ENCODE assay signal across 8 cellular contexts in the genomic region with DNA sequence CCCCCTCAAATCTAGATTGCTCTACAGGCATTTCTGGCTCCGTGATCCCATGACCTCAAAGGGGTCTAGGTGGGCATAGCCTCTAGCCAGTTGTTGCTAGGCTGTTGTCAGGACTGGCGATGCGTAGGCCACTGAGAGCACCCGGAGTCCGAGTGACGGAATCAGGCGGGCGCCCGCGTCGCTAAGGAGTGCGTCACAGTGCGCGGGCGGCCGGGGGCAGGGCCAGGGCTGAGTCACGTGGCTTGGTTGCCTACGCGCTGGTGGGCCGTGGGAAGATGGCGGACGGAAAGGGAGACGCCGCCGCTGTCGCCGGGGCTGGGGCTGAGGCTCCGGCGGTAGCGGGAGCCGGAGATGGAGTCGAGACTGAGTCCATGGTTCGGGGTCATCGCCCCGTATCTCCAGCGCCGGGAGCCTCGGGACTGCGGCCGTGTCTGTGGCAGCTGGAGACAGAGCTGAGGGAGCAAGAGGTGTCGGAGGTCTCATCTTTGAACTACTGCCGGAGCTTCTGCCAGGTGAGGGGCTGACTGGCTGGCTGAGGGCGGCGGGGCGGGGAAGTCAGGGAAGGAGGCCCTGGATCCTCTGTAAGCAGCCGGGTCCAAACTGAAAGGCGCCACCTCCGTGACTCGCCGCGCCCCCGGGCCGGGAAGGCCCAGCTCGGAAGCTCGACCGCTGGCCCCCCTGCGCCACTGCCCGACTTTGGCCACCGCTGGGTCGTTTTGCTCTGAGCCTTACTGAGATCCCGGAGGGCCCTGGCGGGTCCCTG. TPM values are rescaled to one million over a fixed set of nuclear protein-coding genes. Genes with fewer than 3 reads are reported as not detected.
DNase-seq lines count a peak whose midpoint lies in the region; ATAC-seq and TF ChIP-seq lines count a peak whose summit lies in the region.

A gene with protein sequence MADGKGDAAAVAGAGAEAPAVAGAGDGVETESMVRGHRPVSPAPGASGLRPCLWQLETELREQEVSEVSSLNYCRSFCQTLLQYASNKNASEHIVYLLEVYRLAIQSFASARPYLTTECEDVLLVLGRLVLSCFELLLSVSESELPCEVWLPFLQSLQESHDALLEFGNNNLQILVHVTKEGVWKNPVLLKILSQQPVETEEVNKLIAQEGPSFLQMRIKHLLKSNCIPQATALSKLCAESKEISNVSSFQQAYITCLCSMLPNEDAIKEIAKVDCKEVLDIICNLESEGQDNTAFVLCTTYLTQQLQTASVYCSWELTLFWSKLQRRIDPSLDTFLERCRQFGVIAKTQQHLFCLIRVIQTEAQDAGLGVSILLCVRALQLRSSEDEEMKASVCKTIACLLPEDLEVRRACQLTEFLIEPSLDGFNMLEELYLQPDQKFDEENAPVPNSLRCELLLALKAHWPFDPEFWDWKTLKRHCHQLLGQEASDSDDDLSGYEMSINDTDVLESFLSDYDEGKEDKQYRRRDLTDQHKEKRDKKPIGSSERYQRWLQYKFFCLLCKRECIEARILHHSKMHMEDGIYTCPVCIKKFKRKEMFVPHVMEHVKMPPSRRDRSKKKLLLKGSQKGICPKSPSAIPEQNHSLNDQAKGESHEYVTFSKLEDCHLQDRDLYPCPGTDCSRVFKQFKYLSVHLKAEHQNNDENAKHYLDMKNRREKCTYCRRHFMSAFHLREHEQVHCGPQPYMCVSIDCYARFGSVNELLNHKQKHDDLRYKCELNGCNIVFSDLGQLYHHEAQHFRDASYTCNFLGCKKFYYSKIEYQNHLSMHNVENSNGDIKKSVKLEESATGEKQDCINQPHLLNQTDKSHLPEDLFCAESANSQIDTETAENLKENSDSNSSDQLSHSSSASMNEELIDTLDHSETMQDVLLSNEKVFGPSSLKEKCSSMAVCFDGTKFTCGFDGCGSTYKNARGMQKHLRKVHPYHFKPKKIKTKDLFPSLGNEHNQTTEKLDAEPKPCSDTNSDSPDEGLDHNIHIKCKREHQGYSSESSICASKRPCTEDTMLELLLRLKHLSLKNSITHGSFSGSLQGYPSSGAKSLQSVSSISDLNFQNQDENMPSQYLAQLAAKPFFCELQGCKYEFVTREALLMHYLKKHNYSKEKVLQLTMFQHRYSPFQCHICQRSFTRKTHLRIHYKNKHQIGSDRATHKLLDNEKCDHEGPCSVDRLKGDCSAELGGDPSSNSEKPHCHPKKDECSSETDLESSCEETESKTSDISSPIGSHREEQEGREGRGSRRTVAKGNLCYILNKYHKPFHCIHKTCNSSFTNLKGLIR (N-terminal part only) (plus strand): TSS at position 263 of the 763 bp plus-strand sequence. CDS start 13 bp downstream, at position 276.

- H3K4me3 ChIP-seq in brain microvascular endothelial cell (ENCODE audit: low read depth, low read length) (peak within 1 kb of the TSS; percentile 91), iPS-11a (ENCODE audit: low read depth, low read length) (peak within 1 kb of the TSS; percentile 93), skeletal muscle cell (ENCODE audit: low read depth, low read length) (peak within 1 kb of the TSS; percentile 97)

- DNase-seq in A172 (ENCODE audit: low spot score) (peak; percentile 84), NCI-H2171 (lab: John Stamatoyannopoulos, UW) (peak; percentile 94), UCSD-AML1 (lab: John Stamatoyannopoulos, UW; ENCODE audit: unreplicated experiment) (peak; percentile 94), brain microvascular endothelial cell (peak; percentile 92), skeletal muscle cell (ENCODE audit: low read depth) (peak; percentile 80)

- in situ Hi-C loops in brain microvascular endothelial cell (cut with HindIII; ENCODE audit: low pct_ligation_motif_present, low sequenced_read_pairs): no loop called here

- peak; percentile 84 for ATAC-seq in GM18858 (IDR thresholded peaks at IDR 0.05; ENCODE audit: unreplicated experiment)
- ATAC-seq in HG03095 (IDR thresholded peaks at IDR 0.05; ENCODE audit: unreplicated experiment): peak; percentile 86

- peaks cover 2% of the 10 kb centered on the region for H3K36me3 ChIP-seq in brain microvascular endothelial cell (replicated peaks)

- TF ChIP-seq CTCF in brain microvascular endothelial cell (IDR thresholded peaks at IDR 0.05; ENCODE audit: low read depth, low read length, missing control alignments): no peak

- peak within 1 kb of the TSS; percentile 98 for H3K27ac ChIP-seq in brain microvascular endothelial cell

- no peaks in the 10 kb centered on the region for H3K27me3 ChIP-seq in brain microvascular endothelial cell (replicated peaks)

RNA-seq across cellular contexts. Expression of the gene that starts here (rescaled TPM):
- 12.1 and 12.6 TPM in 2 replicates for total RNA-seq in A172 (2014; rRNA removed; shearing (Covaris generic))

Comparison
In these comparisons a context has a peak if more than half of its experiments do, and no peak if none do; other contexts are left out.
1. Peak in every context shown above with its lines: DNase-seq, ATAC-seq, H3K4me3 ChIP-seq and H3K27ac ChIP-seq.